ENCODE assay signal across 8 cellular contexts in genomic region chr17:4998027-4998665, GRCh38. TPM values are rescaled to one million over a fixed set of nuclear protein-coding genes. Genes with fewer than 3 reads are reported as not detected.
A peak's percentile ranks its signal among the peaks of the same experiment; 100 is the strongest.
DNase-seq lines count a peak whose midpoint lies in the region; ATAC-seq and TF ChIP-seq lines count a peak whose summit lies in the region.

No MANE protein-coding gene starts in this region.

- H3K9me3 Mint-ChIP-seq in chondrocyte (ENCODE audit: low read depth), result no peaks in the 10 kb centered on the region

- H3K4me1 ChIP-seq in liver (ENCODE audit: control insufficient read depth in 4 of 4, insufficient read depth in 4 of 4, low read length in 3 of 4) (peaks cover 5 to 34% (median 26%) of the 10 kb centered on the region in 4 donors), testis (peaks cover 20% of the 10 kb centered on the region)

- TF ChIP-seq POLR2A in NB4 (IDR thresholded peaks at IDR 0.05; ENCODE audit: extremely low read depth, insufficient read length) (no peak), testis (IDR thresholded peaks at IDR 0.05) (no peak)

- TF ChIP-seq RAD21 in liver (IDR thresholded peaks at IDR 0.05), result no peak

- H3K27me3 ChIP-seq in BJ (ENCODE audit: control insufficient read depth, insufficient read depth, low read length) (no peaks in the 10 kb centered on the region), liver (ENCODE audit: control insufficient read depth in 4 of 4, insufficient read depth in 4 of 4, low read length in 3 of 4) (no peaks in the 10 kb centered on the region), testis (no peaks in the 10 kb centered on the region)

- H3K4me3 Mint-ChIP-seq in chondrocyte (ENCODE audit: unreplicated experiment), result peak overlapping the region; percentile 92

- no peaks in the 10 kb centered on the region for H3K9me3 ChIP-seq in liver (ENCODE audit: control insufficient read depth in 4 of 4, low read length in 3 of 4)
- H3K9me3 ChIP-seq in testis, result no peaks in the 10 kb centered on the region

- POLR2A ChIA-PET in BJ (lab: Charles Lee), result no interaction called here

- H3K4me1 Mint-ChIP-seq in chondrocyte (ENCODE audit: low read depth), result peaks cover 24% of the 10 kb centered on the region

- no peaks in the 10 kb centered on the region for H3K27me3 Mint-ChIP-seq in chondrocyte (ENCODE audit: low read depth)

- TF ChIP-seq CTCF in BJ (IDR thresholded peaks at IDR 0.05; ENCODE audit: insufficient read depth, low read depth, low read length) (no peak), NB4 (IDR thresholded peaks at IDR 0.05; ENCODE audit: low read depth, low read length) (no peak), chondrocyte (IDR thresholded peaks at IDR 0.05) (no peak), liver (IDR thresholded peaks at IDR 0.05; ENCODE audit: low read depth, low read length, missing input control) (no peak), testis (IDR thresholded peaks at IDR 0.05) (no peak)

- DNase-seq in BJ (ENCODE audit: low read depth) (no peak), NB4 (ENCODE audit: low read depth) (no peak), chondrocyte (ENCODE audit: low spot score) (no peak), testis (peak; percentile 32), dedifferentiated amniotic fluid mesenchymal stem cell (ENCODE audit: extremely low spot score) (no peak)

- H3K4me3 ChIP-seq in BJ (ENCODE audit: low read depth, low read length) (peak overlapping the region; percentile 95), NB4 (ENCODE audit: low read depth, low read length) (peak overlapping the region; percentile 58), liver (ENCODE audit: low read depth in 1 of 3, low read length in 3 of 3) (peak overlapping the region; percentile 77 to 88 (median 86)), testis (peak overlapping the region; percentile 85 to 89)

- 1% methylated on average over 55 of the region's 55 CpGs for WGBS in liver
- 1 to 2% methylated on average over 11 to 47 of the region's 55 CpGs for WGBS in testis, 2 donors

- H3K36me3 Mint-ChIP-seq in chondrocyte (ENCODE audit: low read depth), result peaks cover 15% of the 10 kb centered on the region

- H3K27ac ChIP-seq in liver (ENCODE audit: low read depth in 1 of 2, low read length in 2 of 2), result peak overlapping the region; percentile 83 to 88
- peak overlapping the region; percentile 72 to 92 for H3K27ac ChIP-seq in testis

- intact Hi-C loops in testis (cut with DNase I; ENCODE audit: low total_unique reads), result no loop called here

- H3K36me3 ChIP-seq in BJ (ENCODE audit: control insufficient read depth, insufficient read depth, low read length) (peaks cover 15% of the 10 kb centered on the region), liver (ENCODE audit: control insufficient read depth in 4 of 4, insufficient read depth in 3 of 4, low read depth in 1 of 4, low read length in 3 of 4) (peaks cover 7 to 18% (median 12%) of the 10 kb centered on the region in 4 donors), testis (ENCODE audit: low read depth, missing control alignments) (no peaks in the 10 kb centered on the region)

- CTCF ChIA-PET in BJ (lab: Yijun Ruan, JAX), result interaction anchor here (1.5 to 3.0 kb wide), 5 partner anchors 10 to 89 kb away, joined by 3 to 15 read pairs (median 10); partner anchors contain the start of genes CAMTA2, RNF167 and SLC25A11

- H3K27ac Mint-ChIP-seq in chondrocyte (ENCODE audit: unreplicated experiment), result peak overlapping the region; percentile 54

- H3K9ac ChIP-seq in liver (ENCODE audit: low read depth in 1 of 2, low read length in 2 of 2), result peak overlapping the region; percentile 70 to 73

- ATAC-seq in GM21515 (IDR thresholded peaks at IDR 0.05; ENCODE audit: unreplicated experiment), result peak; percentile 6
- ATAC-seq in HG02870 (IDR thresholded peaks at IDR 0.05; ENCODE audit: unreplicated experiment), result no peak

TF ChIP-seq in liver, 16 proteins besides CTCF, POLR2A, EP300 and RAD21:
- TF ChIP-seq NR2F2 (IDR thresholded peaks at IDR 0.05) (no peak), FOXA1 (IDR thresholded peaks at IDR 0.05) (no peak), HNF4G (IDR thresholded peaks at IDR 0.05) (no peak), EGR1 (IDR thresholded peaks at IDR 0.05; ENCODE audit: low read depth in 2 of 2) (no peak), YY1 (IDR thresholded peaks at IDR 0.05) (no peak), REST (IDR thresholded peaks at IDR 0.05) (no peak), TAF1 (conservative IDR thresholded peaks at IDR 0.05) (no peak), FOXA2 (IDR thresholded peaks at IDR 0.05) (no peak), RXRA (IDR thresholded peaks at IDR 0.05) (no peak), JUND (IDR thresholded peaks at IDR 0.05) (no peak), GABPA (IDR thresholded peaks at IDR 0.05 in 1 of 2, conservative IDR thresholded peaks at IDR 0.05 in 1 of 2) (no peak)
- TF ChIP-seq, protein P1, sequence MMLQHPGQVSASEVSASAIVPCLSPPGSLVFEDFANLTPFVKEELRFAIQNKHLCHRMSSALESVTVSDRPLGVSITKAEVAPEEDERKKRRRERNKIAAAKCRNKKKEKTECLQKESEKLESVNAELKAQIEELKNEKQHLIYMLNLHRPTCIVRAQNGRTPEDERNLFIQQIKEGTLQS (IDR thresholded peaks at IDR 0.05), result no peak
- TF ChIP-seq, protein P2, sequence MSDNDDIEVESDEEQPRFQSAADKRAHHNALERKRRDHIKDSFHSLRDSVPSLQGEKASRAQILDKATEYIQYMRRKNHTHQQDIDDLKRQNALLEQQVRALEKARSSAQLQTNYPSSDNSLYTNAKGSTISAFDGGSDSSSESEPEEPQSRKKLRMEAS (IDR thresholded peaks at IDR 0.05), result no peak

RNA-seq across cellular contexts. Expression of gene KIF1C, which starts 0.4 kb away (rescaled TPM):
- polyA plus RNA-seq in BJ (2011; rRNA removed), result 72.8 and 81.6 TPM in 2 replicates
- 73.0 and 76.4 TPM in 2 replicates for polyA minus RNA-seq in BJ (2011; rRNA and poly(A)+ RNA removed)
- total RNA-seq in chondrocyte, result 141 to 193 TPM (median 174 TPM) in 3 replicates
- 10 to 100 TPM; 19.7 to 62.2 TPM for total RNA-seq in liver
- 10 to 100 TPM; 10.4 to 53.8 TPM for polyA plus RNA-seq in liver
- total RNA-seq in testis, result 10 to 100 TPM; 51.1 to 54.1 TPM
- 79.9 TPM for polyA plus RNA-seq in testis (ENCODE audit: insufficient read depth, low read depth, low replicate concordance)

RNA-seq across cellular contexts. Expression of gene INCA1, which starts 0.8 kb away (rescaled TPM):
- 0.55 and 1.3 TPM in 2 replicates for polyA plus RNA-seq in BJ (2011; rRNA removed)
- 0.24 and 1.6 TPM in 2 replicates for polyA minus RNA-seq in BJ (2011; rRNA and poly(A)+ RNA removed)
- total RNA-seq in chondrocyte, result 0.74 to 1.5 TPM (median 0.85 TPM) in 3 replicates
- total RNA-seq in liver, result under 1 TPM; 0.28 to 0.42 TPM
- under 1 TPM; 0.68 to 0.75 TPM for polyA plus RNA-seq in liver
- total RNA-seq in testis, result 10 to 100 TPM; 32.6 to 53.0 TPM
- 64.4 TPM for polyA plus RNA-seq in testis (ENCODE audit: insufficient read depth, low read depth, low replicate concordance)

RNA-seq across cellular contexts. Expression of gene CAMTA2, which starts 10.7 kb away (rescaled TPM):
- polyA plus RNA-seq in BJ (2011; rRNA removed), result 40.6 and 65.6 TPM in 2 replicates
- polyA minus RNA-seq in BJ (2011; rRNA and poly(A)+ RNA removed), result 23.2 and 23.6 TPM in 2 replicates
- total RNA-seq in chondrocyte, result 47.4 to 97.8 TPM (median 90.2 TPM) in 3 replicates
- total RNA-seq in liver, result 1 to 10 TPM; 7.8 to 9.6 TPM
- 10 to 100 TPM; 14.3 to 17.6 TPM for polyA plus RNA-seq in liver
- total RNA-seq in testis, result 10 to 100 TPM; 22.4 to 51.3 TPM
- polyA plus RNA-seq in testis (ENCODE audit: insufficient read depth, low read depth, low replicate concordance), result 59.3 TPM

RNA-seq across cellular contexts. Expression of gene SPAG7, which starts 30.5 kb away (rescaled TPM):
- polyA plus RNA-seq in BJ (2011; rRNA removed) (85.3 and 85.8 TPM in 2 replicates), liver (10 to 100 TPM; 32.1 to 66.3 TPM), testis (ENCODE audit: insufficient read depth, low read depth, low replicate concordance) (79.5 TPM)
- 19.1 and 19.6 TPM in 2 replicates for polyA minus RNA-seq in BJ (2011; rRNA and poly(A)+ RNA removed)
- total RNA-seq in chondrocyte (73.0 to 87.3 TPM (median 79.4 TPM) in 3 replicates), liver (10 to 100 TPM; 18.6 to 19.8 TPM), testis (10 to 100 TPM; 54.9 to 66.1 TPM)

RNA-seq across cellular contexts. Expression of gene SLC52A1, which starts 37.1 kb away (rescaled TPM):
- polyA plus RNA-seq in BJ (2011; rRNA removed) (0.13 and 0.23 TPM in 2 replicates), liver (under 1 TPM; 0.08 to 0.11 TPM), testis (ENCODE audit: insufficient read depth, low read depth, low replicate concordance) (0.50 TPM)
- polyA minus RNA-seq in BJ (2011; rRNA and poly(A)+ RNA removed), result 0.19 TPM in 1 of 2 replicates, not detected in the other
- total RNA-seq in chondrocyte (not detected in 3 replicates), liver (under 1 TPM in 1 of 2 donors, not detected in 1; 0.28 TPM), testis (1 to 10 TPM in 1 of 2 donors, under 1 TPM in 1; 0.99 to 1.7 TPM)

Comparison
In these comparisons a context has a peak if more than half of its experiments do, and no peak if none do; other contexts are left out.
1. RNA of gene INCA1, which starts 0.8 kb away (total RNA-seq): 32.6 to 53.0 TPM in testis; 0.74 to 1.5 TPM in chondrocyte and 0.28 to 0.42 TPM in liver; every median in the first group is over 10 times any median in the second.
2. Peak in every context shown above with its lines, with median percentiles within 50 percentile points of each other: H3K4me3 ChIP-seq.